ENCODE assay signal across 14 cellular contexts in the genomic region with DNA sequence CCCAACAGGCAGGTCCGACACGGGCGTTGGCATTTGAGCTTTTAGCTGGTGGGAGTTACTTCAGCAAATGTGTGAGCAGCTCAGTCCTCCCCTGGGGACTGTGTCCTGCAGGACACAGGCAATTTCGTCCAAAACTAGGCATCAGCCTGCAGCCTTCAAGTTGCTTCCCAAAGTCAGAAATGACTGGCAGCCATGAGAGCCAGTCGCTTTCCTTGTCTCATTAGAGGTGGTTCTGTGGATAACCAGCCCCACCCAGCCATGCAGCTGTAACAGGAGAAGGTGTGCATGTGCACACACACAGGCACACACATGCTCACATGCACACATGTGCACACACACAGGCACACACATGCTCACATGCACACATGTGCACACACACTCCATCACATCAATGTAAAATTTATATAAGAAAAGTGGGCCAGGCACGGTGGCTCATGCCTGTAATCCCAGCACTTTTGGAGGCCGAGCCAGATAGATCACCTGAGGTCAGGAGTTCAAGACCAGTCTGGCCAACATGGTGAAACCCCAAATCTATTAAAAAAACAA.
A peak's percentile ranks its signal among the peaks of the same experiment; 100 is the strongest.
DNase-seq lines count a peak whose midpoint lies in the region; ATAC-seq and TF ChIP-seq lines count a peak whose summit lies in the region.
"Had no signal": no experiment of that assay in that cellular context is flagged by ENCODE, and none has a peak within 500 bp of the region (broad histone marks: within the 10 kb centered on the region; RNA-seq: fewer than 3 reads in every experiment).

No MANE protein-coding gene starts in this region.

- no peaks in the 10 kb centered on the region for H3K36me3 ChIP-seq in PC-3 (ENCODE audit: low read depth, low read length)

- H3K9me3 ChIP-seq in PC-3 (ENCODE audit: low read length) = no peaks in the 10 kb centered on the region

- no peak overlapping the region for H2AFZ ChIP-seq in PC-3 (ENCODE audit: low read length)

- POLR2A ChIA-PET in HEK293T (lab: Yijun Ruan, JAX) = no interaction called here
- POLR2A ChIA-PET in PC-3 (lab: Charles Lee; ENCODE audit: unreplicated experiment) = no interaction called here

- no peak overlapping the region for H3K9ac ChIP-seq in PC-3 (ENCODE audit: low read length)

- no TSS peak for BruUV-seq in PC-3 (replicated peaks; lab: Mats Ljungman, UMichigan)

- TF ChIP-seq CTCF in coronary artery (IDR thresholded peaks at IDR 0.05) (no peak), PC-3 (conservative IDR thresholded peaks at IDR 0.05; ENCODE audit: low read depth, low read length) (no peak)

- CTCF ChIA-PET in HEK293T (lab: Yijun Ruan, JAX) (interaction anchor here (0.7 kb wide), 1 partner anchor 423 kb away, joined by 5 read pairs; no protein-coding TSS in a partner anchor), PC-3 (lab: Charles Lee) (no interaction called here)

- no peaks in the 10 kb centered on the region for H3F3A ChIP-seq in PC-3 (ENCODE audit: low read length, unreplicated experiment)

- peaks cover 3% of the 10 kb centered on the region; the same call in 1 of the 2 replicates for H3K27me3 ChIP-seq in PC-3 (ENCODE audit: low read length)

- no peaks in the 10 kb centered on the region for H3K9me2 ChIP-seq in PC-3 (replicated peaks; ENCODE audit: low read length)

- no peak overlapping the region for H3K4me3 ChIP-seq in coronary artery
- H3K4me3 ChIP-seq in PC-3 (ENCODE audit: low read length) = no peak overlapping the region

- intact Hi-C loops in posterior vena cava (cut with DNase I) = no loop called here
- intact Hi-C loops in PC-3 (cut with micrococcal nuclease) = no loop called here

- H3K4me1 ChIP-seq in PC-3 (ENCODE audit: insufficient read depth, low read length) = no peaks in the 10 kb centered on the region

- no peaks in the 10 kb centered on the region for H4K20me1 ChIP-seq in PC-3 (ENCODE audit: low read length)

- H3K27ac ChIP-seq in coronary artery (no peak overlapping the region), PC-3 (ENCODE audit: low read length) (no peak overlapping the region)
- H3K27ac ChIP-seq: HL-60 had no signal

- ATAC-seq in PC-3 (no peak), GM18511 (IDR thresholded peaks at IDR 0.05; ENCODE audit: unreplicated experiment) (no peak)

- no peak overlapping the region for H3K4me2 ChIP-seq in PC-3 (ENCODE audit: low read length)

- no peak for DNase-seq in HEK293T (ENCODE audit: extremely low spot score)
- peak; percentile 45 for DNase-seq in coronary artery (ENCODE audit: low spot score)
- DNase-seq in left kidney (ENCODE audit: low read depth, low spot score) = peak; percentile 60
- peak; percentile 46 for DNase-seq in posterior vena cava (ENCODE audit: low spot score)
- DNase-seq in cerebellum (ENCODE audit: low spot score) = no peak
- DNase-seq in PC-3 = no peak
- DNase-seq: ACHN; C1 segment of cervical spinal cord; Calu3; CD4-positive, alpha-beta T cell; DMS 273 treated with DMSO at 0.1 percent for 48 hours; HCEC 1CT had no signal

- no peaks in the 10 kb centered on the region for H3K79me2 ChIP-seq in PC-3 (ENCODE audit: low read length)

TF ChIP-seq in HEK293T, 16 proteins besides CTCF, POLR2A, EP300 and RAD21:
- no peak for TF ChIP-seq FOXK2 (IDR thresholded peaks at IDR 0.05)
- TF ChIP-seq, protein P1, sequence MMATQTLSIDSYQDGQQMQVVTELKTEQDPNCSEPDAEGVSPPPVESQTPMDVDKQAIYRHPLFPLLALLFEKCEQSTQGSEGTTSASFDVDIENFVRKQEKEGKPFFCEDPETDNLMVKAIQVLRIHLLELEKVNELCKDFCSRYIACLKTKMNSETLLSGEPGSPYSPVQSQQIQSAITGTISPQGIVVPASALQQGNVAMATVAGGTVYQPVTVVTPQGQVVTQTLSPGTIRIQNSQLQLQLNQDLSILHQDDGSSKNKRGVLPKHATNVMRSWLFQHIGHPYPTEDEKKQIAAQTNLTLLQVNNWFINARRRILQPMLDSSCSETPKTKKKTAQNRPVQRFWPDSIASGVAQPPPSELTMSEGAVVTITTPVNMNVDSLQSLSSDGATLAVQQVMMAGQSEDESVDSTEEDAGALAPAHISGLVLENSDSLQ (IDR thresholded peaks at IDR 0.05) = peak; percentile 58

Comparison
In these comparisons a context has a peak if more than half of its experiments do, and no peak if none do; other contexts are left out.
1. DNase-seq: peak in coronary artery (single experiment), left kidney (single experiment) and posterior vena cava (single experiment); none in HEK293T (single experiment), cerebellum (single experiment) and PC-3 (single experiment).